Comparison of ENCODE assay signal across 10 cellular contexts in the genomic region with DNA sequence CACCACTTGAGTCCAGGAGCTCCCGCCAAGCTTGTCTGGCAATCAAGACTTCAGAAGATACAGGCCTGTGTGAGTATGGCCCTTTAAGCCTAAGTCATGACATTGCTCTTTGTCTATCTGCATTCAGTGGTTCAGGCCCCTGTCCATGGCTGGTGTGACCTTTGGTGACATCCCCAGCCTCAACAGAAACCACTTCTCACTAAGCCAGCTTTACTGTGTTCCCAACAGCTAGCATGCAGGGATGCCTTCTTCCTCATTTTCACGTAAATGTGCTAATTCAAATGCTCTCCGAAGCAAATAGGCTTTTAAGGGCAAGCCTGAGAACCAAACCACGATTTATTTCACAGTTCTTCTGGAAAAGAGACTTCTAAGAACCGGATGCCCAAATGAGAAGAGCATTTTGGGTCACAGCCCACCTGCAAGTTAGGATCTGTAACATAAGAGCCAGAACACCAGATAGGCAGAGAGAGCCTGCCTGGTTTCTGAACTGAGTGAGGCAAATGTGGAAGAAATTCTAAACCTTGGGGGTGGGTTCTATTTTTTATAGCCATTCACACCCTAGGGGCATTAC. TPM values are rescaled to one million over a fixed set of nuclear protein-coding genes. Genes with fewer than 3 reads are reported as not detected.
A peak's percentile ranks its signal among the peaks of the same experiment; 100 is the strongest.
DNase-seq lines count a peak whose midpoint lies in the region; ATAC-seq and TF ChIP-seq lines count a peak whose summit lies in the region.
"Had no signal": no experiment of that assay in that cellular context is flagged by ENCODE, and none has a peak within 500 bp of the region (broad histone marks: within the 10 kb centered on the region; RNA-seq: fewer than 3 reads in every experiment).

No MANE protein-coding gene starts in this region.

- H3K27ac Mint-ChIP-seq in activated naive CD4-positive, alpha-beta T cell treated with anti-CD3 and anti-CD28 coated beads, Interleukin-2, amount 10 ng/mL, durations not matched to agents 7 days and 5 days = peak overlapping the region; percentile 91
- H3K27ac Mint-ChIP-seq in activated T-helper 2 cell treated with anti-CD3 and anti-CD28 coated beads, Interferon-gamma antibody, Interleukin-2, Interleukin-4, amounts not matched to agents 10 μg/mL and 5 μg/mL and 100 μg/mL, durations not matched to agents 14 hours and 24 hours and 36 hours = peak overlapping the region; percentile 68
- no peak overlapping the region for H3K27ac Mint-ChIP-seq in progenitor cell of endocrine pancreas

- TF ChIP-seq POLR2A in transverse colon (IDR thresholded peaks at IDR 0.05) = no peak

- H3K9me3 Mint-ChIP-seq in activated naive CD4-positive, alpha-beta T cell treated with anti-CD3 and anti-CD28 coated beads, Interleukin-2, amount 10 ng/mL, durations not matched to agents 7 days and 5 days = peaks cover 40% of the 10 kb centered on the region
- H3K9me3 Mint-ChIP-seq in activated T-helper 2 cell treated with anti-CD3 and anti-CD28 coated beads, Interferon-gamma antibody, Interleukin-2, Interleukin-4, amounts not matched to agents 10 μg/mL and 5 μg/mL and 100 μg/mL, durations not matched to agents 14 hours and 24 hours and 36 hours = peaks cover 27% of the 10 kb centered on the region
- H3K9me3 Mint-ChIP-seq in progenitor cell of endocrine pancreas (ENCODE audit: low read depth) = no peaks in the 10 kb centered on the region

- peaks cover 57% of the 10 kb centered on the region for H3K36me3 Mint-ChIP-seq in activated naive CD4-positive, alpha-beta T cell treated with anti-CD3 and anti-CD28 coated beads, Interleukin-2, amount 10 ng/mL, durations not matched to agents 7 days and 5 days
- H3K36me3 Mint-ChIP-seq in activated T-helper 2 cell treated with anti-CD3 and anti-CD28 coated beads, Interferon-gamma antibody, Interleukin-2, Interleukin-4, amounts not matched to agents 10 μg/mL and 5 μg/mL and 100 μg/mL, durations not matched to agents 14 hours and 24 hours and 36 hours (ENCODE audit: low read depth) = peaks cover 27% of the 10 kb centered on the region
- H3K36me3 Mint-ChIP-seq in progenitor cell of endocrine pancreas (ENCODE audit: insufficient read depth) = no peaks in the 10 kb centered on the region

- WGBS in mesodermal cell (ENCODE audit: insufficient coverage in 2 of 2), 2 experiments = 38 to 56% methylated on average over 5 of the region's 5 CpGs
- 57 to 65% methylated on average over 3 to 5 of the region's 5 CpGs for WGBS in transverse colon (ENCODE audit: low coverage in 1 of 2), 2 donors

- in situ Hi-C loops in transverse colon (cut with MboI; ENCODE audit: low pct_ligation_motif_present in 1 of 4, low pct_unique_long_range_greater_than_20kb in 1 of 4, low sequenced_read_pairs in 3 of 4) = no loop called here

- peaks cover 70% of the 10 kb centered on the region for H3K4me1 Mint-ChIP-seq in activated naive CD4-positive, alpha-beta T cell treated with anti-CD3 and anti-CD28 coated beads, Interleukin-2, amount 10 ng/mL, durations not matched to agents 7 days and 5 days
- H3K4me1 Mint-ChIP-seq in activated T-helper 2 cell treated with anti-CD3 and anti-CD28 coated beads, Interferon-gamma antibody, Interleukin-2, Interleukin-4, amounts not matched to agents 10 μg/mL and 5 μg/mL and 100 μg/mL, durations not matched to agents 14 hours and 24 hours and 36 hours (ENCODE audit: low read depth) = peaks cover 42% of the 10 kb centered on the region
- H3K4me1 Mint-ChIP-seq in progenitor cell of endocrine pancreas (ENCODE audit: low read depth) = peaks cover 3% of the 10 kb centered on the region

- DNase-seq in activated naive CD4-positive, alpha-beta T cell treated with anti-CD3 and anti-CD28 coated beads, Interleukin-2, amount 10 ng/mL, durations not matched to agents 7 days and 5 days = peak; percentile 48
- DNase-seq in activated naive CD4-positive, alpha-beta T cell treated with anti-CD3 and anti-CD28 coated beads, Interleukin-2, amount 50 U/mL, for 16 hours = no peak
- no peak for DNase-seq in activated T-helper 2 cell treated with anti-CD3 and anti-CD28 coated beads, Interferon-gamma antibody, Interleukin-2, Interleukin-4, amounts not matched to agents 10 μg/mL and 5 μg/mL and 100 μg/mL, durations not matched to agents 14 hours and 24 hours and 36 hours (ENCODE audit: low spot score)
- DNase-seq in transverse colon (no peak), progenitor cell of endocrine pancreas (ENCODE audit: low spot score, unreplicated experiment) (no peak)
- no peak for DNase-seq in activated CD8-positive, alpha-beta memory T cell treated with anti-CD3 and anti-CD28 coated beads, Interleukin-2, amount 50 U/mL, for 4 hours
- DNase-seq: MM.1S had no signal

- H3K27ac ChIP-seq in mesodermal cell (ENCODE audit: low read depth, low read length, severe bottlenecking) (peak overlapping the region; percentile 55), transverse colon (peak overlapping the region; percentile 19 to 61 (median 32))

- H3K36me3 ChIP-seq in mesodermal cell (ENCODE audit: control insufficient read depth, insufficient read depth, low read length) (no peaks in the 10 kb centered on the region), transverse colon (no peaks in the 10 kb centered on the region)

- TF ChIP-seq EP300 in transverse colon (IDR thresholded peaks at IDR 0.05; ENCODE audit: low read depth) = no peak

- H3K4me1 ChIP-seq in mesodermal cell (ENCODE audit: control insufficient read depth, insufficient read depth, low read length, poor library complexity, severe bottlenecking) (no peaks in the 10 kb centered on the region), transverse colon (peaks cover 0 to 15% (median 3%) of the 10 kb centered on the region in 4 donors)

- TF ChIP-seq CTCF in transverse colon (IDR thresholded peaks at IDR 0.05) (no peak), progenitor cell of endocrine pancreas (IDR thresholded peaks at IDR 0.05; ENCODE audit: unreplicated experiment) (no peak)

- H3K4me3 Mint-ChIP-seq in activated naive CD4-positive, alpha-beta T cell treated with anti-CD3 and anti-CD28 coated beads, Interleukin-2, amount 10 ng/mL, durations not matched to agents 7 days and 5 days = peak overlapping the region; percentile 45
- H3K4me3 Mint-ChIP-seq in activated T-helper 2 cell treated with anti-CD3 and anti-CD28 coated beads, Interferon-gamma antibody, Interleukin-2, Interleukin-4, amounts not matched to agents 10 μg/mL and 5 μg/mL and 100 μg/mL, durations not matched to agents 14 hours and 24 hours and 36 hours (ENCODE audit: low read depth) = no peak overlapping the region
- no peak overlapping the region for H3K4me3 Mint-ChIP-seq in progenitor cell of endocrine pancreas (ENCODE audit: low read depth)

- no peaks in the 10 kb centered on the region for H3K27me3 Mint-ChIP-seq in activated naive CD4-positive, alpha-beta T cell treated with anti-CD3 and anti-CD28 coated beads, Interleukin-2, amount 10 ng/mL, durations not matched to agents 7 days and 5 days
- no peaks in the 10 kb centered on the region for H3K27me3 Mint-ChIP-seq in activated T-helper 2 cell treated with anti-CD3 and anti-CD28 coated beads, Interferon-gamma antibody, Interleukin-2, Interleukin-4, amounts not matched to agents 10 μg/mL and 5 μg/mL and 100 μg/mL, durations not matched to agents 14 hours and 24 hours and 36 hours (ENCODE audit: low read depth)
- peaks cover 6% of the 10 kb centered on the region for H3K27me3 Mint-ChIP-seq in progenitor cell of endocrine pancreas

- ATAC-seq in HG02763 (IDR thresholded peaks at IDR 0.05; ENCODE audit: unreplicated experiment) = no peak

- H3K9me3 ChIP-seq in mesodermal cell (ENCODE audit: control insufficient read depth, low read length) (no peaks in the 10 kb centered on the region), transverse colon (peaks cover 0 to 11% of the 10 kb centered on the region in 2 donors)

- H3K27me3 ChIP-seq in transverse colon = no peaks in the 10 kb centered on the region

- CTCF ChIA-PET in activated naive CD4-positive, alpha-beta T cell treated with anti-CD3 and anti-CD28 coated beads, Interleukin-2, amount 10 ng/mL, durations not matched to agents 7 days and 5 days (lab: Charles Lee) = interaction anchor here (0.6 to 1.5 kb wide), 3 partner anchors 9 to 15 kb away, joined by 3 to 5 read pairs (median 4); no protein-coding TSS in a partner anchor

- H3K4me3 ChIP-seq in mesodermal cell (ENCODE audit: extremely low read depth, insufficient read depth, low read length, poor library complexity, severe bottlenecking) = no peak overlapping the region
- no peak overlapping the region for H3K4me3 ChIP-seq in transverse colon

- intact Hi-C loops in activated T-helper 2 cell treated with anti-CD3 and anti-CD28 coated beads, Interferon-gamma antibody, Interleukin-2, Interleukin-4, amounts not matched to agents 10 μg/mL and 5 μg/mL and 100 μg/mL, durations not matched to agents 14 hours and 24 hours and 36 hours (cut with micrococcal nuclease) = no loop called here
- intact Hi-C loops in transverse colon (cut with DNase I; ENCODE audit: low total_unique reads) = no loop called here

RNA-seq across cellular contexts. Expression of a gene that starts 14.9 kb away (rescaled TPM):
- total RNA-seq in activated T-helper 2 cell treated with anti-CD3 and anti-CD28 coated beads, Interferon-gamma antibody, Interleukin-2, Interleukin-4, amounts not matched to agents 10 μg/mL and 5 μg/mL and 100 μg/mL, durations not matched to agents 14 hours and 24 hours and 36 hours = 0.02 TPM in 2 replicates
- not detected for polyA plus RNA-seq in mesodermal cell (2013, experiment 1 of 2)
- not detected for polyA plus RNA-seq in mesodermal cell (2013, experiment 2 of 2)
- total RNA-seq in transverse colon = 1 to 10 TPM in 2 of 4 donors, under 1 TPM in 1, not detected in 1; 0.82 to 5.2 (median 2.6) TPM
- total RNA-seq in progenitor cell of endocrine pancreas = not detected in 2 replicates
- polyA plus RNA-seq: BJ had no signal
